In genomic region chr2:36615214-36615613, GRCh38 we compare ENCODE assay signal across 17 cellular contexts. TPM values are rescaled to one million over a fixed set of nuclear protein-coding genes. Genes with fewer than 3 reads are reported as not detected.
DNase-seq lines count a peak whose midpoint lies in the region; TF ChIP-seq lines count a peak whose summit lies in the region.
"Had no signal": no experiment of that assay in that cellular context is flagged by ENCODE, and none has a peak within 500 bp of the region (broad histone marks: within the 10 kb centered on the region; RNA-seq: fewer than 3 reads in every experiment).

No MANE protein-coding gene starts in this region.

- in situ Hi-C loops in mammary epithelial cell (cut with MboI; ENCODE audit: low sequenced_read_pairs in 2 of 2): no loop called here

- H3K9ac ChIP-seq in mammary epithelial cell (ENCODE audit: insufficient read depth, low read length): no peak overlapping the region

- H3K27ac Mint-ChIP-seq in MCF 10A (ENCODE audit: low read depth, unreplicated experiment) (no peak overlapping the region), glutamatergic neuron (ENCODE audit: unreplicated experiment) (peak overlapping the region; percentile 83)
- H3K27ac Mint-ChIP-seq: activated T-helper 1 cell treated with anti-CD3 and anti-CD28 coated beads, Interleukin-12 subunit alpha, Interleukin-12 subunit beta, Interleukin-2, Interleukin-4 antibody, amounts not matched to agents 30 ng/mL and 10 ng/mL and 1 ng/mL, durations not matched to agents 14 hours and 24 hours and 36 hours had no signal

- 94% methylated on average over 6 of the region's 6 CpGs for WGBS in mammary epithelial cell (ENCODE audit: low coverage, missing lambda C conversion rate)

- H3K4me3 ChIP-seq in mammary epithelial cell (replicated peaks in 1 of 3; ENCODE audit: insufficient read depth in 1 of 3, low read depth in 2 of 3, low read length in 3 of 3) (no peak overlapping the region), dorsolateral prefrontal cortex (no peak overlapping the region)
- H3K4me3 ChIP-seq: lung had no signal

- H3K27ac ChIP-seq in mammary epithelial cell (ENCODE audit: insufficient read depth, low read depth, low read length) (no peak overlapping the region), dorsolateral prefrontal cortex (no peak overlapping the region)
- H3K27ac ChIP-seq: neutrophil had no signal

- H3K9me3 Mint-ChIP-seq in MCF 10A (ENCODE audit: unreplicated experiment) (no peaks in the 10 kb centered on the region), glutamatergic neuron (ENCODE audit: unreplicated experiment) (peaks cover 3% of the 10 kb centered on the region)
- H3K9me3 Mint-ChIP-seq: activated T-helper 1 cell treated with anti-CD3 and anti-CD28 coated beads, Interleukin-12 subunit alpha, Interleukin-12 subunit beta, Interleukin-2, Interleukin-4 antibody, amounts not matched to agents 30 ng/mL and 10 ng/mL and 1 ng/mL, durations not matched to agents 14 hours and 24 hours and 36 hours had no signal

- CTCF ChIA-PET in MCF 10A (lab: Yijun Ruan, JAX) (interaction anchor here (0.6 to 1.4 kb wide), 3 partner anchors 49 to 71 kb away, joined by 3 to 4 read pairs (median 4); no protein-coding TSS in a partner anchor), mammary epithelial cell (lab: Charles Lee; ENCODE audit: low non-redundant PET) (no interaction called here)

- TF ChIP-seq CTCF in MCF 10A (IDR thresholded peaks at IDR 0.05; ENCODE audit: unreplicated experiment) (no peak), mammary epithelial cell (conservative IDR thresholded peaks at IDR 0.05 in 1 of 2, IDR thresholded peaks at IDR 0.05 in 1 of 2; ENCODE audit: extremely low read depth in 1 of 2, insufficient read depth in 1 of 2, low read depth in 1 of 2, low read length in 2 of 2) (no peak), glutamatergic neuron (IDR thresholded peaks at IDR 0.05; ENCODE audit: partially characterized antibody, unreplicated experiment) (no peak), dorsolateral prefrontal cortex (IDR thresholded peaks at IDR 0.05 in 54 of 56, conservative IDR thresholded peaks at IDR 0.05 in 2 of 56; ENCODE audit: low read depth in 1 of 56, partially characterized antibody in 56 of 56) (no peak)

- H3K36me3 Mint-ChIP-seq in MCF 10A (ENCODE audit: insufficient read depth, unreplicated experiment): peaks cover 4% of the 10 kb centered on the region
- no peaks in the 10 kb centered on the region for H3K36me3 Mint-ChIP-seq in glutamatergic neuron (ENCODE audit: unreplicated experiment)

- no peak overlapping the region for H3K4me2 ChIP-seq in mammary epithelial cell (ENCODE audit: insufficient read depth, low read depth, low read length)

- H4K20me1 ChIP-seq in mammary epithelial cell (ENCODE audit: insufficient read depth, low read length): no peaks in the 10 kb centered on the region

- H3K27me3 Mint-ChIP-seq in MCF 10A (ENCODE audit: insufficient read depth, unreplicated experiment) (no peaks in the 10 kb centered on the region), glutamatergic neuron (ENCODE audit: unreplicated experiment) (peaks cover 5% of the 10 kb centered on the region)

- no peaks in the 10 kb centered on the region for H3K27me3 ChIP-seq in mammary epithelial cell (ENCODE audit: insufficient read depth, low read length)
- H3K27me3 ChIP-seq in dorsolateral prefrontal cortex: no peaks in the 10 kb centered on the region
- H3K27me3 ChIP-seq: neutrophil had no signal

- no peak overlapping the region for H2AFZ ChIP-seq in mammary epithelial cell (ENCODE audit: low read depth, low read length)

- no peaks in the 10 kb centered on the region for H3K4me1 ChIP-seq in mammary epithelial cell (ENCODE audit: insufficient read depth, low read length)

- DNase-seq in MCF 10A (ENCODE audit: unreplicated experiment) (peak; percentile 54), mammary epithelial cell (no peak), amniotic epithelial cell (ENCODE audit: low read depth) (peak; percentile 18), glutamatergic neuron (peak; percentile 27), NCI-H524 (lab: John Stamatoyannopoulos, UW) (no peak), dorsolateral prefrontal cortex (no peak), COLO829 (ENCODE audit: low spot score) (no peak)
- DNase-seq in stimulated activated CD4-positive, alpha-beta T cell treated with anti-CD3 and anti-CD28 coated beads, Interleukin-4, amount 100 ng/mL, for 1 hour: no peak
- DNase-seq: 8988T; DMS153; KBM-7; NCI-H1436 treated with DMSO at 0.1 percent for 48 hours; NCI-H510A; stimulated activated CD4-positive, alpha-beta T cell treated with anti-CD3 and anti-CD28 coated beads, Interleukin-12 subunit alpha, Interleukin-12 subunit beta, amount 100 ng/mL, for 4 hours had no signal

- BruUV-seq in MCF 10A (replicated peaks; lab: Mats Ljungman, UMichigan): no TSS peak
- no TSS peak for BruUV-seq in mammary epithelial cell (replicated peaks; lab: Mats Ljungman, UMichigan)

- no peaks in the 10 kb centered on the region for H3K79me2 ChIP-seq in mammary epithelial cell (ENCODE audit: insufficient read depth, low read length)

- no peak overlapping the region for H3K4me3 Mint-ChIP-seq in MCF 10A (ENCODE audit: unreplicated experiment)
- peak overlapping the region; percentile 35 for H3K4me3 Mint-ChIP-seq in glutamatergic neuron (ENCODE audit: unreplicated experiment)
- H3K4me3 Mint-ChIP-seq: activated T-helper 1 cell treated with anti-CD3 and anti-CD28 coated beads, Interleukin-12 subunit alpha, Interleukin-12 subunit beta, Interleukin-2, Interleukin-4 antibody, amounts not matched to agents 30 ng/mL and 10 ng/mL and 1 ng/mL, durations not matched to agents 14 hours and 24 hours and 36 hours had no signal

- no peaks in the 10 kb centered on the region for H3K36me3 ChIP-seq in mammary epithelial cell (ENCODE audit: insufficient read depth, low read length)
- H3K36me3 ChIP-seq: neutrophil had no signal

- H3K4me1 Mint-ChIP-seq in MCF 10A (ENCODE audit: insufficient read depth, unreplicated experiment) (peaks cover 10% of the 10 kb centered on the region), glutamatergic neuron (ENCODE audit: low read depth, unreplicated experiment) (peaks cover 19% of the 10 kb centered on the region)

- intact Hi-C loops in MCF 10A (cut with micrococcal nuclease): no loop called here
- intact Hi-C loops in mammary epithelial cell (cut with micrococcal nuclease): no loop called here
- intact Hi-C loops in dorsolateral prefrontal cortex (cut with DNase I): no loop called here

- dilution Hi-C loops in mammary epithelial cell (cut with HindIII; ENCODE audit: low sequenced_read_pairs): no loop called here

- H3K9me3 ChIP-seq in mammary epithelial cell (replicated peaks; ENCODE audit: insufficient read depth, low read length): no peaks in the 10 kb centered on the region
- H3K9me3 ChIP-seq: neutrophil had no signal

- POLR2A ChIA-PET in MCF 10A (lab: Yijun Ruan, JAX): interaction anchor here (0.8 to 1.0 kb wide), 2 partner anchors 9 to 35 kb away, joined by 3 to 5 read pairs; no protein-coding TSS in a partner anchor

RNA-seq across cellular contexts. Expression of gene FEZ2, which starts 17.2 kb away (rescaled TPM):
- total RNA-seq in MCF 10A (2022) (31.9 and 43.4 TPM in 2 replicates), mammary epithelial cell (10 to 100 TPM; 34.3 to 42.0 TPM), glutamatergic neuron (ENCODE audit: unreplicated experiment) (47.3 TPM), dorsolateral prefrontal cortex (100 to 1,000 TPM in 9 of 120 experiments, 10 to 100 TPM in 111; 57.1 to 108 (median 87.8) TPM)
- 20.0 TPM for polyA plus RNA-seq in mammary epithelial cell
- 36.3 TPM for polyA minus RNA-seq in mammary epithelial cell

Comparison
In these comparisons a context has a peak if more than half of its experiments do, and no peak if none do; other contexts are left out.
1. DNase-seq: peak in MCF 10A (single experiment), amniotic epithelial cell (single experiment) and glutamatergic neuron (single experiment); none in mammary epithelial cell (single experiment), NCI-H524 (0 of 2), dorsolateral prefrontal cortex (0 of 10), COLO829 (single experiment) and stimulated activated CD4-positive, alpha-beta T cell treated with anti-CD3 and anti-CD28 coated beads, Interleukin-4, amount 100 ng/mL, for 1 hour (single experiment).